ENCODE assay signal across 17 cellular contexts in the genomic region with DNA sequence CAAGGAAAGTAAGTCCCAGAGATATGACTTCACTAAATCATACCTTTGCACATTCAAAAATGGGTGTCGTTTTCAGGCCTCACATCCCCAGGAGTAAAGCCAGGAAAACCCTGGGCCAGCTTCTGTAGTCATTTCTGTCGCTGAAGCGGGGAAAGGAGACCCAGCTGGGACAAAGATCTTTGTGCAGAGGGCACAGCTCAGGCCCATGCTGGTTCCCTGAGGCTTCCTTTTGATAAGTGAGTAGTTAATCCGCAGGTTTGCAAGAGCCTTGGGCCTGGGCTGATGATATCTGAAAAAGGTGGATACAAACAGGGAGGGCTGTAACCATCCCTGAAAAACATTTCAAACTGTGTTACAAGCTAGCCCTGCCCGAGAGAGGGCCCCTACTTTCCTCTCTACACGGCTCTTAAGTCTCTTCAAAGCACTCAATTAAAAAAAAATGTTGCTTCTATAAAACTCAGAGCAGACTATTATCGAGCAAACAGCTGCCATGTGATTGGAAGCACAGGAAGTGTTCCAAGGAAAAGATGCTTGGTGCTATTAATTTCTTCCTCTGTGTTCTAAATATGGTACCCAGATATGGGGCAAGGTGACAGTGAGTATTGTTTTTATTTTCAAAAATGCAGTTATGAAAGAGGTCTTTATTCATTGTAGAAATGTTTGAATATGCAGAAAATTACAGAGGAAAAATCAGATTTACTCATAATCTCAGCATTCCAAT.
"Had no signal": no experiment of that assay in that cellular context is flagged by ENCODE, and none has a peak within 500 bp of the region (broad histone marks: within the 10 kb centered on the region; RNA-seq: fewer than 3 reads in every experiment).

No MANE protein-coding gene starts in this region.

- DNase-seq: activated B cell treated with CpG ODN at 0.5 μM for 24 hours; activated CD4-positive, alpha-beta T cell treated with anti-CD3 and anti-CD28 coated beads for 48 hours; activated CD8-positive, alpha-beta memory T cell treated with anti-CD3 and anti-CD28 coated beads, Interleukin-2, amount 50 U/mL, for 4 hours; activated CD8-positive, alpha-beta T cell treated with anti-CD3 and anti-CD28 coated beads, Interleukin-2, amount 10 ng/mL, durations not matched to agents 7 days and 5 days; activated effector memory CD4-positive, alpha-beta T cell treated with anti-CD3 and anti-CD28 coated beads, Interleukin-2, amount 50 U/mL, for 16 hours; activated T-cell treated with anti-CD3 and anti-CD28 coated beads, Interleukin-2, amount 50 U/mL, for 48 hours; adrenal gland; caudate nucleus; occipital lobe; right lobe of liver; stimulated activated CD4-positive, alpha-beta T cell treated with anti-CD3 and anti-CD28 coated beads, Interleukin-4, amount 100 ng/mL, for 4 hours; stimulated activated CD8-positive, alpha-beta memory T cell treated with anti-CD3 and anti-CD28 coated beads, Interleukin-4, amount 100 ng/mL, for 48 hours; stimulated activated naive CD4-positive, alpha-beta T cell treated with Interleukin-2 at 50 U/mL for 16 hours; substantia nigra; transverse colon had no signal

- H3K27ac Mint-ChIP-seq: activated B cell treated with CpG ODN at 0.5 μM for 24 hours; activated CD8-positive, alpha-beta T cell treated with anti-CD3 and anti-CD28 coated beads, Interleukin-2, amount 10 ng/mL, durations not matched to agents 7 days and 5 days; activated naive CD4-positive, alpha-beta T cell treated with anti-CD3 and anti-CD28 coated beads, Interleukin-2, amount 50 U/mL, for 24 hours; natural killer cell treated with Interleukin-12 subunit alpha and Interleukin-12 subunit beta and Interleukin-15 and Interleukin-18, amount 100 ng/mL, for 72 hours had no signal

- H3K9me3 Mint-ChIP-seq: activated B cell treated with CpG ODN at 0.5 μM for 24 hours; activated naive CD4-positive, alpha-beta T cell treated with anti-CD3 and anti-CD28 coated beads, Interleukin-2, amount 50 U/mL, for 24 hours; natural killer cell treated with Interleukin-12 subunit alpha and Interleukin-12 subunit beta and Interleukin-15 and Interleukin-18, amount 100 ng/mL, for 72 hours had no signal

- ATAC-seq: activated CD8-positive, alpha-beta T cell treated with anti-CD3 and anti-CD28 coated beads, Interleukin-2, amount 10 ng/mL, durations not matched to agents 7 days and 5 days; natural killer cell treated with Interleukin-12 subunit alpha and Interleukin-12 subunit beta and Interleukin-15 and Interleukin-18, amount 100 ng/mL, for 72 hours; right lobe of liver had no signal

- H3K36me3 Mint-ChIP-seq: activated naive CD4-positive, alpha-beta T cell treated with anti-CD3 and anti-CD28 coated beads, Interleukin-2, amount 50 U/mL, for 24 hours; natural killer cell treated with Interleukin-12 subunit alpha and Interleukin-12 subunit beta and Interleukin-15 and Interleukin-18, amount 100 ng/mL, for 72 hours had no signal

- H3K4me1 Mint-ChIP-seq: activated B cell treated with CpG ODN at 0.5 μM for 24 hours; activated naive CD4-positive, alpha-beta T cell treated with anti-CD3 and anti-CD28 coated beads, Interleukin-2, amount 50 U/mL, for 24 hours had no signal

- H3K4me3 Mint-ChIP-seq: activated B cell treated with CpG ODN at 0.5 μM for 24 hours; activated CD8-positive, alpha-beta T cell treated with anti-CD3 and anti-CD28 coated beads, Interleukin-2, amount 10 ng/mL, durations not matched to agents 7 days and 5 days; activated naive CD4-positive, alpha-beta T cell treated with anti-CD3 and anti-CD28 coated beads, Interleukin-2, amount 50 U/mL, for 24 hours; natural killer cell treated with Interleukin-12 subunit alpha and Interleukin-12 subunit beta and Interleukin-15 and Interleukin-18, amount 100 ng/mL, for 72 hours had no signal
